ENCODE assay signal across 18 cellular contexts in the genomic region with DNA sequence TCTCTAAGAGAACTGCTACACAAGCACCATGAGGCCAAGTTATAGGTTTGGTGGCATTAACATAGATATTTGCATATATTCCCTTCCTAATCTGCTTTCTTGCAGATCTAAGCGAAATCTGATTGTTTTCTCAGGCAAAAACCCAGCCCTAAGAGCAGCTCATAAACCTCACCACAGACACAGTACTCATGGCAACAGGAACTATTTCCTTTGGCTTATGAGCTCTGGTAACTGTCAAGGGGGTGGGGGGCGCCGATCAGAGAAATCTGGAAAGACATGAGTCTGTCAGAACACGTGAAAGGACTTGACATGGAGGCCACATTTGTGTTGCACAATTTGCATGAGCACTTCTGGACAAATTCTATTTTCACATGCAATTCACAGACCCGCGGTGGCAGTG.
DNase-seq lines count a peak whose midpoint lies in the region; ATAC-seq and TF ChIP-seq lines count a peak whose summit lies in the region.
"Had no signal": no experiment of that assay in that cellular context is flagged by ENCODE, and none has a peak within 500 bp of the region (broad histone marks: within the 10 kb centered on the region; RNA-seq: fewer than 3 reads in every experiment).

No MANE protein-coding gene starts in this region.

- peaks cover 9% of the 10 kb centered on the region for H3K4me1 Mint-ChIP-seq in activated CD8-positive, alpha-beta memory T cell treated with anti-CD3 and anti-CD28 coated beads, Interleukin-2, amount 10 ng/mL, durations not matched to agents 7 days and 5 days
- H3K4me1 Mint-ChIP-seq: CD4-positive, alpha-beta memory T cell had no signal

- CTCF ChIA-PET in activated CD8-positive, alpha-beta memory T cell treated with anti-CD3 and anti-CD28 coated beads, Interleukin-2, amount 10 ng/mL, durations not matched to agents 7 days and 5 days (lab: Charles Lee): interaction anchor here (1.4 kb wide), 1 partner anchor 61 kb away, joined by 3 read pairs; no protein-coding TSS in a partner anchor

- H3K27me3 ChIP-seq in DND-41 (ENCODE audit: insufficient read depth, low read length, poor library complexity) (no peaks in the 10 kb centered on the region), neural cell (ENCODE audit: insufficient read depth, low read depth, low read length) (no peaks in the 10 kb centered on the region)

- no peaks in the 10 kb centered on the region for H3K36me3 Mint-ChIP-seq in activated CD8-positive, alpha-beta memory T cell treated with anti-CD3 and anti-CD28 coated beads, Interleukin-2, amount 10 ng/mL, durations not matched to agents 7 days and 5 days
- H3K36me3 Mint-ChIP-seq: CD4-positive, alpha-beta memory T cell had no signal

- no peak overlapping the region for H3K4me2 ChIP-seq in DND-41 (ENCODE audit: insufficient read depth, low read length)
- H3K4me2 ChIP-seq in neural cell (ENCODE audit: low read length): no peak overlapping the region
- H3K4me2 ChIP-seq: A549 had no signal

- H3K4me3 Mint-ChIP-seq in activated CD8-positive, alpha-beta memory T cell treated with anti-CD3 and anti-CD28 coated beads, Interleukin-2, amount 10 ng/mL, durations not matched to agents 7 days and 5 days: no peak overlapping the region
- H3K4me3 Mint-ChIP-seq: CD4-positive, alpha-beta memory T cell; H9 had no signal

- H2AFZ ChIP-seq in DND-41 (ENCODE audit: low read depth, low read length): no peak overlapping the region
- no peak overlapping the region for H2AFZ ChIP-seq in neural cell (ENCODE audit: low read depth, low read length)

- no peak for TF ChIP-seq RAD21 in neural cell (conservative IDR thresholded peaks at IDR 0.05)

- TF ChIP-seq EP300 in neural cell (conservative IDR thresholded peaks at IDR 0.05; ENCODE audit: poor library complexity, severe bottlenecking): no peak

- no peak overlapping the region for H3K9ac ChIP-seq in DND-41 (ENCODE audit: low read depth, low read length)
- peak overlapping the region; percentile 13 for H3K9ac ChIP-seq in neural cell (ENCODE audit: low read length)

- H3K36me3 ChIP-seq in DND-41 (ENCODE audit: insufficient read depth, low read length) (no peaks in the 10 kb centered on the region), neural cell (ENCODE audit: insufficient read depth, low read length) (no peaks in the 10 kb centered on the region)

- no peak overlapping the region for H3K27ac Mint-ChIP-seq in activated CD8-positive, alpha-beta memory T cell treated with anti-CD3 and anti-CD28 coated beads, Interleukin-2, amount 10 ng/mL, durations not matched to agents 7 days and 5 days
- H3K27ac Mint-ChIP-seq: H9 had no signal

- H3K4me3 ChIP-seq in DND-41 (ENCODE audit: low read depth in 1 of 2, low read length in 2 of 2): no peak overlapping the region
- peak overlapping the region; percentile 36 for H3K4me3 ChIP-seq in neural cell (ENCODE audit: low read length)
- H3K4me3 ChIP-seq: A549 had no signal

- H3K79me2 ChIP-seq in DND-41 (ENCODE audit: insufficient read depth, low read length): no peaks in the 10 kb centered on the region
- H3K79me2 ChIP-seq in neural cell (replicated peaks; ENCODE audit: insufficient read depth, low read length): no peaks in the 10 kb centered on the region

- H3K27ac ChIP-seq in DND-41 (ENCODE audit: low read length) (no peak overlapping the region), neural cell (ENCODE audit: low read length) (peak overlapping the region; percentile 66)
- H3K27ac ChIP-seq: A549 had no signal

- peak; percentile 74 for ATAC-seq in DND-41 (ENCODE audit: insufficient read depth, low read depth)
- ATAC-seq in activated CD8-positive, alpha-beta memory T cell treated with anti-CD3 and anti-CD28 coated beads, Interleukin-2, amount 10 ng/mL, durations not matched to agents 7 days and 5 days: no peak
- ATAC-seq: A549 had no signal

- TF ChIP-seq CTCF in DND-41 (IDR thresholded peaks at IDR 0.05; ENCODE audit: borderline replicate concordance, extremely low read depth, low read length, poor library complexity, severe bottlenecking): no peak
- no peak for TF ChIP-seq CTCF in neural cell (IDR thresholded peaks at IDR 0.05; ENCODE audit: poor library complexity, severe bottlenecking)

- peaks cover 15% of the 10 kb centered on the region for H3K27me3 Mint-ChIP-seq in activated CD8-positive, alpha-beta memory T cell treated with anti-CD3 and anti-CD28 coated beads, Interleukin-2, amount 10 ng/mL, durations not matched to agents 7 days and 5 days
- H3K27me3 Mint-ChIP-seq: CD4-positive, alpha-beta memory T cell had no signal

- DNase-seq in DND-41: peak; percentile 18
- DNase-seq in M059J (ENCODE audit: low read depth): peak; percentile 13
- DNase-seq in astrocyte of the hippocampus (ENCODE audit: low read depth, low spot score): peak; percentile 57
- no peak for DNase-seq in activated CD8-positive, alpha-beta memory T cell treated with anti-CD3 and anti-CD28 coated beads, Interleukin-2, amount 10 ng/mL, durations not matched to agents 7 days and 5 days
- no peak for DNase-seq in SIG-M5 (lab: John Stamatoyannopoulos, UW)
- DNase-seq in SW480 (ENCODE audit: low spot score): no peak
- DNase-seq: Calu3; CD4-positive, alpha-beta memory T cell; DMS53; H9; Karpas-422; NCI-H1417 treated with DMSO at 0.1 percent for 48 hours; NCI-H1930; NCI-H2171; NCI-H446; SHP77 treated with DMSO at 0.1 percent for 48 hours had no signal

- H4K20me1 ChIP-seq in DND-41 (ENCODE audit: insufficient read depth, low read length) (no peaks in the 10 kb centered on the region), neural cell (ENCODE audit: insufficient read depth) (no peaks in the 10 kb centered on the region)

- H3K4me1 ChIP-seq in DND-41 (ENCODE audit: insufficient read depth, low read length): peaks cover 15% of the 10 kb centered on the region

- H3K9me3 ChIP-seq in DND-41 (ENCODE audit: insufficient read depth, low read length, severe bottlenecking) (no peaks in the 10 kb centered on the region), neural cell (ENCODE audit: low read length) (no peaks in the 10 kb centered on the region)
- H3K9me3 ChIP-seq: A549 had no signal

- H3K9me2 ChIP-seq in neural cell (ENCODE audit: insufficient read depth, low read length): no peaks in the 10 kb centered on the region

- peaks cover 8% of the 10 kb centered on the region for H3F3A ChIP-seq in neural cell (ENCODE audit: insufficient read depth, low read length, poor library complexity, severe bottlenecking)

- no peaks in the 10 kb centered on the region for H3K9me3 Mint-ChIP-seq in activated CD8-positive, alpha-beta memory T cell treated with anti-CD3 and anti-CD28 coated beads, Interleukin-2, amount 10 ng/mL, durations not matched to agents 7 days and 5 days (ENCODE audit: low read depth)
- H3K9me3 Mint-ChIP-seq: CD4-positive, alpha-beta memory T cell; H9 had no signal

TF ChIP-seq in neural cell, 6 proteins besides CTCF, POLR2A, EP300 and RAD21:
- TF ChIP-seq SMC3 (conservative IDR thresholded peaks at IDR 0.05; ENCODE audit: poor library complexity) (no peak), POLR2AphosphoS5 (IDR thresholded peaks at IDR 0.05) (peak; percentile 16)

Comparison
In these comparisons a context has a peak if more than half of its experiments do, and no peak if none do; other contexts are left out.
1. DNase-seq: peak in DND-41 (single experiment), M059J (single experiment) and astrocyte of the hippocampus (single experiment); none in activated CD8-positive, alpha-beta memory T cell treated with anti-CD3 and anti-CD28 coated beads, Interleukin-2, amount 10 ng/mL, durations not matched to agents 7 days and 5 days (single experiment), SIG-M5 (single experiment) and SW480 (single experiment).